In genomic region chr20:25624500-25624939, GRCh38 we compare ENCODE assay signal across 8 cellular contexts. TPM values are rescaled to one million over a fixed set of nuclear protein-coding genes. Genes with fewer than 3 reads are reported as not detected.
DNase-seq lines count a peak whose midpoint lies in the region; ATAC-seq, FAIRE-seq and TF ChIP-seq lines count a peak whose summit lies in the region.

No MANE protein-coding gene starts in this region.

- no peaks in the 10 kb centered on the region for H3K36me3 ChIP-seq in heart left ventricle
- H3K36me3 ChIP-seq in kidney (ENCODE audit: control insufficient read depth in 1 of 2, insufficient read depth in 2 of 2, low read length in 2 of 2) = no peaks in the 10 kb centered on the region
- H3K36me3 ChIP-seq in thymus (ENCODE audit: control insufficient read depth, insufficient read depth) = peaks cover 5% of the 10 kb centered on the region

- intact Hi-C loops in heart left ventricle (cut with DNase I) = loop anchor here in 7 of 10 donors (1.0 to 10.0 kb wide), 7 partner anchors 70 to 243 kb away; partner anchors contain the start of genes ZNF337 (in 5 of the 7) and ABHD12 (in 1 of the 7)
- intact Hi-C loops in left cardiac atrium (cut with DNase I) = loop anchor here in 1 of 2 donors (10.0 kb wide), 1 partner anchor 70 kb away; the partner anchor contains the start of gene ZNF337
- intact Hi-C loops in kidney (cut with DNase I) = no loop called here

- peaks cover 0 to 23% (median 15%) of the 10 kb centered on the region in 12 donors for H3K4me1 ChIP-seq in heart left ventricle
- H3K4me1 ChIP-seq in kidney (ENCODE audit: control insufficient read depth in 1 of 2, insufficient read depth in 1 of 2, low read depth in 1 of 2, low read length in 2 of 2) = peaks cover 4 to 10% of the 10 kb centered on the region in 2 donors
- H3K4me1 ChIP-seq in thymus (ENCODE audit: control insufficient read depth, insufficient read depth, low read length) = peaks cover 8% of the 10 kb centered on the region

- peak overlapping the region; percentile 94 for H3K27ac Mint-ChIP-seq in activated naive CD8-positive, alpha-beta T cell

- no peak for ATAC-seq in heart left ventricle
- ATAC-seq in left cardiac atrium = no peak
- ATAC-seq in HG03045 (IDR thresholded peaks at IDR 0.05; ENCODE audit: unreplicated experiment) = no peak

- H3K4me3 ChIP-seq in heart left ventricle = peak overlapping the region; percentile 72 to 99 (median 84)
- H3K4me3 ChIP-seq in kidney (ENCODE audit: low read length in 2 of 2) = peak overlapping the region; percentile 77 to 91
- peak overlapping the region; percentile 80 for H3K4me3 ChIP-seq in thymus (ENCODE audit: low read length)

- H3K27me3 Mint-ChIP-seq in activated naive CD8-positive, alpha-beta T cell = no peaks in the 10 kb centered on the region

- TF ChIP-seq CTCF in heart left ventricle (IDR thresholded peaks at IDR 0.05) = no peak
- TF ChIP-seq CTCF in kidney (IDR thresholded peaks at IDR 0.05; ENCODE audit: borderline replicate concordance, extremely low read depth, insufficient read depth) = no peak

- no peak for TF ChIP-seq POLR2A in heart left ventricle (IDR thresholded peaks at IDR 0.05)

- peak overlapping the region; percentile 58 to 79 for H3K9ac ChIP-seq in kidney (ENCODE audit: low read length in 2 of 2)

- DNase-seq in heart left ventricle (peak in 1 of 5 donors; percentile 43), left cardiac atrium (no peak), kidney (no peak), COR-L47 (lab: John Stamatoyannopoulos, UW) (no peak)
- no peak for DNase-seq in stimulated activated CD4-positive, alpha-beta T cell treated with anti-CD3 and anti-CD28 coated beads, Interleukin-4, amount 100 ng/mL, for 4 hours

- WGBS in heart left ventricle, 4 donors = 38 to 71% (median 41%) methylated on average over 11 to 17 of the region's 17 CpGs
- 53% methylated on average over 17 of the region's 17 CpGs for WGBS in thymus

- H3K36me3 Mint-ChIP-seq in activated naive CD8-positive, alpha-beta T cell = peaks cover 8% of the 10 kb centered on the region

- H3K9me3 ChIP-seq in heart left ventricle (no peaks in the 10 kb centered on the region), kidney (ENCODE audit: control insufficient read depth in 1 of 2, low read length in 2 of 2) (no peaks in the 10 kb centered on the region), thymus (ENCODE audit: control insufficient read depth) (no peaks in the 10 kb centered on the region)

- peak overlapping the region; percentile 85 for H3K4me3 Mint-ChIP-seq in activated naive CD8-positive, alpha-beta T cell

- H3K27me3 ChIP-seq in heart left ventricle (no peaks in the 10 kb centered on the region), thymus (ENCODE audit: control insufficient read depth, insufficient read depth) (no peaks in the 10 kb centered on the region)

- H3K4me1 Mint-ChIP-seq in activated naive CD8-positive, alpha-beta T cell (ENCODE audit: low read depth) = peaks cover 15% of the 10 kb centered on the region

- H3K9me3 Mint-ChIP-seq in activated naive CD8-positive, alpha-beta T cell (ENCODE audit: low read depth) = no peaks in the 10 kb centered on the region

- H3K27ac ChIP-seq in heart left ventricle (peak overlapping the region; percentile 53 to 97 (median 87)), kidney (ENCODE audit: low read depth in 2 of 2, low read length in 2 of 2) (peak overlapping the region; percentile 95), thymus (ENCODE audit: low read depth) (peak overlapping the region; percentile 36)

- no peak for FAIRE-seq in kidney (lab: Jason Lieb, UNC)

RNA-seq across cellular contexts. Expression of gene NANP, which starts 0.7 kb away (rescaled TPM):
- total RNA-seq in heart left ventricle (1 to 10 TPM; 2.5 to 4.4 (median 3.1) TPM), left cardiac atrium (1 to 10 TPM; 4.4 to 6.7 TPM), kidney (5.1 TPM)
- polyA plus RNA-seq in heart left ventricle (1 to 10 TPM; 1.8 to 5.2 TPM), kidney (ENCODE audit: insufficient read depth, low read depth, low replicate concordance) (3.4 TPM), thymus (2.9 TPM)

RNA-seq across cellular contexts. Expression of gene NINL, which starts 39.2 kb away (rescaled TPM):
- total RNA-seq in heart left ventricle (1 to 10 TPM; 1.6 to 7.1 (median 2.9) TPM), left cardiac atrium (1 to 10 TPM; 3.8 to 5.1 TPM), kidney (25.2 TPM)
- polyA plus RNA-seq in heart left ventricle (1 to 10 TPM in 1 of 2 donors, under 1 TPM in 1; 0.78 to 4.2 TPM), kidney (ENCODE audit: insufficient read depth, low read depth, low replicate concordance) (23.4 TPM), thymus (28.5 TPM)

Comparison
In these comparisons a context has a peak if more than half of its experiments do, and no peak if none do; other contexts are left out.
1. H3K27ac ChIP-seq: peak in every context shown above with its lines; median percentile 95 in kidney; 87 in heart left ventricle; 36 in thymus.